Comparison of ENCODE assay signal across 8 cellular contexts in genomic region chr1:28913786-28914227, GRCh38. TPM values are rescaled to one million over a fixed set of nuclear protein-coding genes. Genes with fewer than 3 reads are reported as not detected.
A peak's percentile ranks its signal among the peaks of the same experiment; 100 is the strongest.
DNase-seq lines count a peak whose midpoint lies in the region; ATAC-seq and TF ChIP-seq lines count a peak whose summit lies in the region.

No MANE protein-coding gene starts in this region.

- H3K4me2 ChIP-seq in MM.1S (ENCODE audit: low read depth, low read length), result peak overlapping the region; percentile 88

- CTCF ChIA-PET in CD8-positive, alpha-beta memory T cell (lab: Charles Lee), result interaction anchor here (0.7 to 4.6 kb wide), 12 partner anchors 10 to 289 kb away, joined by 3 to 21 read pairs (median 4); partner anchors contain the start of gene SRSF4

- peak overlapping the region; percentile 98 for H3K4me3 ChIP-seq in CD8-positive, alpha-beta memory T cell (ENCODE audit: low read length)
- H3K4me3 ChIP-seq in MM.1S (ENCODE audit: low read length), result peak overlapping the region; percentile 48
- peak overlapping the region; percentile 68 to 74 for H3K4me3 ChIP-seq in neutrophil (ENCODE audit: low read depth in 1 of 2, low read length in 1 of 2)

- POLR2A ChIA-PET in CD8-positive, alpha-beta memory T cell (lab: Charles Lee), result interaction anchor here (0.5 to 2.1 kb wide), 10 partner anchors 10 to 1166 kb away, joined by 3 to 18 read pairs (median 4); no protein-coding TSS in a partner anchor

- H3K36me3 Mint-ChIP-seq in CD8-positive, alpha-beta memory T cell, result peaks cover 0 to 27% (median 4%) of the 10 kb centered on the region in 3 donors
- peaks cover 20% of the 10 kb centered on the region for H3K36me3 Mint-ChIP-seq in effector memory CD8-positive, alpha-beta T cell (ENCODE audit: insufficient read depth)

- peak overlapping the region; percentile 82 to 95 (median 90) for H3K27ac Mint-ChIP-seq in CD8-positive, alpha-beta memory T cell
- peak overlapping the region; percentile 86 to 92 for H3K27ac Mint-ChIP-seq in effector memory CD8-positive, alpha-beta T cell

- H3K9me3 ChIP-seq in CD8-positive, alpha-beta memory T cell (ENCODE audit: low read length), result no peaks in the 10 kb centered on the region
- H3K9me3 ChIP-seq in MM.1S (replicated peaks; ENCODE audit: insufficient read depth, low read length) (no peaks in the 10 kb centered on the region), neutrophil (no peaks in the 10 kb centered on the region)

- H2AFZ ChIP-seq in MM.1S (ENCODE audit: low read length), result peak overlapping the region; percentile 73

- peak overlapping the region; percentile 86 to 100 (median 97) for H3K4me3 Mint-ChIP-seq in CD8-positive, alpha-beta memory T cell
- H3K4me3 Mint-ChIP-seq in effector memory CD8-positive, alpha-beta T cell, result peak overlapping the region; percentile 93 to 94

- peaks cover 41% of the 10 kb centered on the region for H3K4me1 ChIP-seq in CD8-positive, alpha-beta memory T cell (ENCODE audit: insufficient read depth, low read length)
- peaks cover 10% of the 10 kb centered on the region for H3K4me1 ChIP-seq in MM.1S (ENCODE audit: low read length)
- peaks cover 20% of the 10 kb centered on the region in 2 experiments for H3K4me1 ChIP-seq in neutrophil (ENCODE audit: control insufficient read depth in 1 of 2, insufficient read depth in 1 of 2, low read depth in 1 of 2, low read length in 1 of 2)

- no peaks in the 10 kb centered on the region for H3K27me3 Mint-ChIP-seq in CD8-positive, alpha-beta memory T cell
- no peaks in the 10 kb centered on the region for H3K27me3 Mint-ChIP-seq in effector memory CD8-positive, alpha-beta T cell

- H4K20me1 ChIP-seq in MM.1S (ENCODE audit: insufficient read depth, low read length), result no peaks in the 10 kb centered on the region

- DNase-seq in CD8-positive, alpha-beta memory T cell, result no peak
- DNase-seq in MM.1S (peak; percentile 10), NCI-H1092 (lab: John Stamatoyannopoulos, UW) (no peak), NAMALWA (ENCODE audit: low spot score) (no peak)
- no peak for DNase-seq in effector memory CD8-positive, alpha-beta T cell

- H3K27ac ChIP-seq in CD8-positive, alpha-beta memory T cell (ENCODE audit: low read depth, low read length), result peak overlapping the region; percentile 68
- H3K27ac ChIP-seq in MM.1S (ENCODE audit: low read length) (peak overlapping the region; percentile 26; the same call in 1 of the 2 replicates), neutrophil (peak overlapping the region; percentile 89)

- ATAC-seq in effector memory CD8-positive, alpha-beta T cell (replicated peaks), result no peak
- no peak for ATAC-seq in HG02870 (IDR thresholded peaks at IDR 0.05; ENCODE audit: unreplicated experiment)
- no peak for ATAC-seq in HG03378 (IDR thresholded peaks at IDR 0.05; ENCODE audit: unreplicated experiment)

- H3K9me3 Mint-ChIP-seq in CD8-positive, alpha-beta memory T cell, result no peaks in the 10 kb centered on the region
- no peaks in the 10 kb centered on the region for H3K9me3 Mint-ChIP-seq in effector memory CD8-positive, alpha-beta T cell

- H3K27me3 ChIP-seq in CD8-positive, alpha-beta memory T cell (ENCODE audit: insufficient read depth, low read length, poor library complexity, severe bottlenecking), result no peaks in the 10 kb centered on the region
- H3K27me3 ChIP-seq in MM.1S (replicated peaks; ENCODE audit: insufficient read depth, low read length), result no peaks in the 10 kb centered on the region
- H3K27me3 ChIP-seq in neutrophil, result no peaks in the 10 kb centered on the region

- no peak for TF ChIP-seq CTCF in MM.1S (IDR thresholded peaks at IDR 0.05; ENCODE audit: low read length)
- TF ChIP-seq CTCF in neutrophil (IDR thresholded peaks at IDR 0.05), result no peak

- H3K4me1 Mint-ChIP-seq in CD8-positive, alpha-beta memory T cell, result peaks cover 39 to 57% (median 42%) of the 10 kb centered on the region in 3 donors
- H3K4me1 Mint-ChIP-seq in effector memory CD8-positive, alpha-beta T cell (ENCODE audit: low read depth in 2 of 2), result peaks cover 38% of the 10 kb centered on the region in 2 donors

- peaks cover 65% of the 10 kb centered on the region for H3K79me2 ChIP-seq in MM.1S (ENCODE audit: low read length)

- H3K9ac ChIP-seq in MM.1S (ENCODE audit: low read length), result peak overlapping the region; percentile 43; the same call in 1 of the 2 replicates

- H3K36me3 ChIP-seq in CD8-positive, alpha-beta memory T cell (ENCODE audit: insufficient read depth, low read length), result no peaks in the 10 kb centered on the region
- no peaks in the 10 kb centered on the region for H3K36me3 ChIP-seq in MM.1S (replicated peaks; ENCODE audit: insufficient read depth, low read length)
- H3K36me3 ChIP-seq in neutrophil, result peaks cover 8% of the 10 kb centered on the region

- peaks cover 19% of the 10 kb centered on the region for H3F3A ChIP-seq in MM.1S (ENCODE audit: insufficient read depth, low read length)

- no peaks in the 10 kb centered on the region for H3K9me2 ChIP-seq in MM.1S (replicated peaks; ENCODE audit: insufficient read depth, low read length)

RNA-seq across cellular contexts. Expression of gene EPB41, which starts 0.6 kb away (rescaled TPM):
- 10 to 100 TPM; 89.9 to 93.6 TPM for total RNA-seq in CD8-positive, alpha-beta memory T cell
- polyA plus RNA-seq in CD8-positive, alpha-beta memory T cell, result 96.2 TPM

Comparison
In these comparisons a context has a peak if more than half of its experiments do, and no peak if none do; other contexts are left out.
1. H3K27ac ChIP-seq: peak in every context shown above with its lines; median percentile 89 in neutrophil; 68 in CD8-positive, alpha-beta memory T cell; 26 in MM.1S.
2. H3K4me3 ChIP-seq: peak in every context shown above with its lines; median percentile 98 in CD8-positive, alpha-beta memory T cell; 71 in neutrophil; 48 in MM.1S.